In the genomic region with DNA sequence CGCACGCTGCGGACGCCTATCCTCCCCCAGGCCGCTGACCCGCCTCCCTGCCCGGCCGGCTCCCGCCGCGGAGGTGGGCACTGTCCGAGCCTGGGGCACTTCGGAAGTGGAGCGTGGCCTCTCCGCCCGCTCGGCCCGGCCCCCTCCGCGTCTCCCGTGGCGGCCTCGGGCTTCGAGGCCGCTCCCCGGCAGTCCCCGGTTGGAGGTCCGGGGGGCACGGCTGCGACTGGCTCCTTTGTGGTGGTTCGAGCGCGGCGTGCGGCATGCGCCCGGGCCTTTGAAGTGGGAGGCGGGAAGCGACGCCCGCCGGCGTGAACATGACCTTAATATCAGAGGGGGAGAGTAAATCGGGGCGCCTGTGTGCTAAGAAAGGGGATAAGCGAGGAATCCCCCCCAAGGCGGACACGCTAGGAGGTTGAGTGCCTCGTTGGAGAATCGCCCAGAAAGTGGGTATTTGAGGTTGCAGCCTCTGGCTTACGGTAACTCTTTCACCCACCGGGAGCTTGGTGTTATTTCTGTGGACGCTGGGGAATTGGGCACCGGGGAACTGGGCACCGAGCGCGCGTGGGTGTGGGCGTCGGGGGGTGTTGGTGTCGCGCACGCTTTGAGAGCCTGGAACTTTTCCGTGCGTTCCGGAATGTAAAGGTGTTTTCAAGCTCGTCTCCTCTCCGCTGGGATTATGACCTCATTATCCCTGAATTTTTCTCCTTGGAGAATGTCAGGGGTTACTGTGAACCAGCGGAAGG, we compare ENCODE assay signal across 8 cellular contexts.
A peak's percentile ranks its signal among the peaks of the same experiment; 100 is the strongest.
DNase-seq lines count a peak whose midpoint lies in the region; ATAC-seq and TF ChIP-seq lines count a peak whose summit lies in the region.

No MANE protein-coding gene starts in this region.

- CTCF ChIA-PET in RWPE1 (lab: Yijun Ruan, JAX): interaction anchor here (0.6 kb wide), 1 partner anchor 85 kb away, joined by 3 read pairs; no protein-coding TSS in a partner anchor

- H3K36me3 Mint-ChIP-seq in activated naive CD8-positive, alpha-beta T cell treated with anti-CD3 and anti-CD28 coated beads, Interleukin-2, amount 50 U/mL, for 24 hours (ENCODE audit: low read depth): peaks cover 30% of the 10 kb centered on the region

- H3K9me3 Mint-ChIP-seq in activated naive CD8-positive, alpha-beta T cell treated with anti-CD3 and anti-CD28 coated beads, Interleukin-2, amount 50 U/mL, for 24 hours: no peaks in the 10 kb centered on the region

- ATAC-seq in HG03045 (IDR thresholded peaks at IDR 0.05; ENCODE audit: unreplicated experiment): peak; percentile 31
- ATAC-seq in activated naive CD8-positive, alpha-beta T cell treated with anti-CD3 and anti-CD28 coated beads, Interleukin-2, amount 50 U/mL, for 24 hours: peak; percentile 20

- peaks cover 35% of the 10 kb centered on the region for H3K4me1 Mint-ChIP-seq in activated naive CD8-positive, alpha-beta T cell treated with anti-CD3 and anti-CD28 coated beads, Interleukin-2, amount 50 U/mL, for 24 hours

- peak overlapping the region; percentile 61 to 99 (median 94) for H3K4me3 ChIP-seq in skin epidermis

- TF ChIP-seq CTCF in RWPE1 (conservative IDR thresholded peaks at IDR 0.05; ENCODE audit: low read depth): no peak

- H3K27ac Mint-ChIP-seq in activated naive CD8-positive, alpha-beta T cell treated with anti-CD3 and anti-CD28 coated beads, Interleukin-2, amount 50 U/mL, for 24 hours: peak overlapping the region; percentile 88

- H3K27ac ChIP-seq in RWPE1 (peak overlapping the region; percentile 96), skin epidermis (peak overlapping the region in 20 of 21 experiments; percentile 52 to 96 (median 90))

- POLR2A ChIA-PET in RWPE1 (lab: Yijun Ruan, JAX; ENCODE audit: low non-redundant PET): interaction anchor here (1.1 kb wide), 1 partner anchor 80 kb away, joined by 3 read pairs; a partner anchor contains a TSS

- no peaks in the 10 kb centered on the region for H3K27me3 Mint-ChIP-seq in activated naive CD8-positive, alpha-beta T cell treated with anti-CD3 and anti-CD28 coated beads, Interleukin-2, amount 50 U/mL, for 24 hours

- DNase-seq in NCI-H82 (lab: John Stamatoyannopoulos, UW) (peak; percentile 45), NCI-H82 treated with DMSO at 0.1 percent for 48 hours (lab: John Stamatoyannopoulos, UW; ENCODE audit: unreplicated experiment) (no peak), RWPE1 (ENCODE audit: low spot score) (peak; percentile 26), hepatic stellate cell (ENCODE audit: low spot score) (peak; percentile 10), NCI-H524 treated with DMSO at 0.1 percent for 48 hours (lab: John Stamatoyannopoulos, UW) (no peak)
- peak; percentile 56 for DNase-seq in activated naive CD8-positive, alpha-beta T cell treated with anti-CD3 and anti-CD28 coated beads, Interleukin-2, amount 50 U/mL, for 24 hours

- peak overlapping the region; percentile 94 for H3K4me3 Mint-ChIP-seq in activated naive CD8-positive, alpha-beta T cell treated with anti-CD3 and anti-CD28 coated beads, Interleukin-2, amount 50 U/mL, for 24 hours

Comparison
In these comparisons a context has a peak if more than half of its experiments do, and no peak if none do; other contexts are left out.
1. DNase-seq: peak in NCI-H82 (single experiment), RWPE1 (single experiment), activated naive CD8-positive, alpha-beta T cell treated with anti-CD3 and anti-CD28 coated beads, Interleukin-2, amount 50 U/mL, for 24 hours (single experiment) and hepatic stellate cell (single experiment); none in NCI-H82 treated with DMSO at 0.1 percent for 48 hours (single experiment) and NCI-H524 treated with DMSO at 0.1 percent for 48 hours (single experiment).